Comparison of ENCODE assay signal across 8 cellular contexts in the genomic region with DNA sequence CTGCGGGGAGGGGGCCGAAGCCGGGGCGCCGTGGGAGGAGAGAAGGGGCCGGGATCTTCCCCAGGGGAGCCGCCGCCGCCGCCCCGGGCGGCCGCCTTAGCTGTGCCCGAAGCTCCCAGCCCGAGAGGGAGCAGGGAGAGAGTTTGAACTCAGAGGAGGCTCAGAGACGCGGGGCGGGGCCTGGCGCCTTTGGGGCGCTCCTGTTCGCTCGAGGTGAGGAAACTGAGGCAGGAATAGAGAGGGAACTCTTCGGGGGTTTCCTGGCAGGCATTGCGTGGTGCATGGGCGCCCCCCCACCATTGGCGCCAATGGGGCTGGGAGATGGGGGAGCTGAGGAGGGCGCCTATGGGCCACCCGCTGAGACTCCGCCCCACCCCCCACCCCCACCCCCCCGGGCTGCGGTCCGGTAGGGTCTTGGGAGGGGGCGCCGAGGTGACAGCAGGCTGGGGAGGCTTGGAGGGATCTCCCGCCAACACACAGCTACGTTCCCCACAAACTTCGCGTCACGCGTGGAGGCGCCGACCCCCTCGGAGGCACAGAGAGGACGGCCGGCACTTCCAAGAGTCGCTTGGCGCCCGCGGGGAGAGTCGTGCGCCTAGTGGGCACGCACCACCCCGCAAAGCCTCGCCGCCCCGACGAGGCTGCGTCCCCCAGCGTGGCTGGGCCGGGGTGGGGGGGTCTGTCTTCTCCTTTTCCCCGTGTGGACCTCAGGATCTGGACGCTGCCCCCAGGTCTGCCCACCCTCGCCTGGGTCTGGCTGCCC. TPM values are rescaled to one million over a fixed set of nuclear protein-coding genes. Genes with fewer than 3 reads are reported as not detected.
DNase-seq lines count a peak whose midpoint lies in the region; ATAC-seq, FAIRE-seq and TF ChIP-seq lines count a peak whose summit lies in the region.

No MANE protein-coding gene starts in this region.

- no peak overlapping the region for H2AFZ ChIP-seq in OCI-LY3 (ENCODE audit: low read depth, low read length)
- H2AFZ ChIP-seq in astrocyte (ENCODE audit: low read depth, low read length), result peak overlapping the region; percentile 66

- peaks cover 11% of the 10 kb centered on the region for H3K4me1 Mint-ChIP-seq in astrocyte (ENCODE audit: low read depth, unreplicated experiment)

- no peak overlapping the region for H3K27ac Mint-ChIP-seq in astrocyte (ENCODE audit: unreplicated experiment)

- FAIRE-seq in astrocyte (lab: Jason Lieb, UNC) (no peak), D721Med (lab: Jason Lieb, UNC) (no peak)

- H3K4me1 ChIP-seq in OCI-LY3 (ENCODE audit: low read length) (peaks cover 21% of the 10 kb centered on the region), astrocyte (ENCODE audit: insufficient read depth, low read length) (peaks cover 39% of the 10 kb centered on the region), gastrocnemius medialis (peaks cover 38 to 48% of the 10 kb centered on the region in 2 donors)

- no peak for TF ChIP-seq POLR2A in gastrocnemius medialis (IDR thresholded peaks at IDR 0.05)

- H3K9ac ChIP-seq in OCI-LY3 (ENCODE audit: low read length) (peak overlapping the region; percentile 96), astrocyte (ENCODE audit: low read length) (peak overlapping the region; percentile 86)

- no peak for DNase-seq in GM12865 (ENCODE audit: low read depth)
- DNase-seq in astrocyte (ENCODE audit: low read depth), result no peak
- DNase-seq in gastrocnemius medialis, result no peak
- no peak for DNase-seq in cortex of kidney (lab: John Stamatoyannopoulos, UW)
- DNase-seq in D721Med (ENCODE audit: insufficient read length, low spot score), result no peak

- no peaks in the 10 kb centered on the region for H3K9me3 Mint-ChIP-seq in astrocyte (ENCODE audit: unreplicated experiment)

- no peak for TF ChIP-seq CTCF in GM12865 (IDR thresholded peaks at IDR 0.05; ENCODE audit: insufficient read depth, low read depth, low read length, missing control alignments)
- no peak for TF ChIP-seq CTCF in OCI-LY3 (IDR thresholded peaks at IDR 0.05; ENCODE audit: low read depth, low read length)
- no peak for TF ChIP-seq CTCF in astrocyte (IDR thresholded peaks at IDR 0.05; ENCODE audit: insufficient read depth, low read depth, low read length)
- no peak for TF ChIP-seq CTCF in gastrocnemius medialis (IDR thresholded peaks at IDR 0.05 in 4 of 5, conservative IDR thresholded peaks at IDR 0.05 in 1 of 5)
- no peak for TF ChIP-seq CTCF in D721Med (IDR thresholded peaks at IDR 0.05; ENCODE audit: insufficient read depth, missing control alignments)

- peaks cover 16% of the 10 kb centered on the region for H3K79me2 ChIP-seq in OCI-LY3 (ENCODE audit: low read length)
- H3K79me2 ChIP-seq in astrocyte (ENCODE audit: insufficient read depth, low read length), result peaks cover 27% of the 10 kb centered on the region

- H3K27ac ChIP-seq in OCI-LY3 (ENCODE audit: low read length) (peak overlapping the region; percentile 65), astrocyte (ENCODE audit: low read depth, low read length) (peak overlapping the region; percentile 65), gastrocnemius medialis (peak overlapping the region; percentile 97 to 100 (median 98))

- in situ Hi-C loops in gastrocnemius medialis (cut with MboI; ENCODE audit: low sequenced_read_pairs in 4 of 4), result loop anchor here (25.0 kb wide), 2 partner anchors 262 to 287 kb away; a partner anchor contains a TSS

- intact Hi-C loops in gastrocnemius medialis (cut with DNase I; ENCODE audit: low total_unique reads), result no loop called here

- H3K36me3 ChIP-seq in OCI-LY3 (replicated peaks; ENCODE audit: low read depth, low read length) (no peaks in the 10 kb centered on the region), astrocyte (ENCODE audit: insufficient read depth, low read length) (peaks cover 3% of the 10 kb centered on the region), gastrocnemius medialis (peaks cover 0 to 40% of the 10 kb centered on the region in 2 donors)

- H3K4me3 Mint-ChIP-seq in astrocyte (ENCODE audit: unreplicated experiment), result peak overlapping the region; percentile 92

- H3K36me3 Mint-ChIP-seq in astrocyte (ENCODE audit: low read depth, unreplicated experiment), result no peaks in the 10 kb centered on the region

- no peaks in the 10 kb centered on the region for H3K27me3 ChIP-seq in OCI-LY3 (ENCODE audit: low read depth, low read length)
- H3K27me3 ChIP-seq in astrocyte (ENCODE audit: insufficient read depth, low read length), result no peaks in the 10 kb centered on the region
- no peaks in the 10 kb centered on the region for H3K27me3 ChIP-seq in gastrocnemius medialis

- no peaks in the 10 kb centered on the region for H3K9me3 ChIP-seq in OCI-LY3 (ENCODE audit: insufficient read depth, low read length)
- no peaks in the 10 kb centered on the region for H3K9me3 ChIP-seq in astrocyte (ENCODE audit: insufficient read depth, low read depth, low read length)
- no peaks in the 10 kb centered on the region for H3K9me3 ChIP-seq in gastrocnemius medialis

- H4K20me1 ChIP-seq in OCI-LY3 (ENCODE audit: insufficient read depth, low read length) (no peaks in the 10 kb centered on the region; the same call in 1 of the 2 replicates), astrocyte (ENCODE audit: insufficient read depth, low read length) (peaks cover 16% of the 10 kb centered on the region)

- no peaks in the 10 kb centered on the region for H3K27me3 Mint-ChIP-seq in astrocyte (ENCODE audit: low read depth, unreplicated experiment)

- H3K4me2 ChIP-seq in OCI-LY3 (ENCODE audit: low read length) (peak overlapping the region; percentile 76), astrocyte (ENCODE audit: low read length) (peak overlapping the region; percentile 87)

- peak overlapping the region; percentile 90 for H3K4me3 ChIP-seq in GM12865 (ENCODE audit: low read depth, low read length)
- peak overlapping the region; percentile 97 for H3K4me3 ChIP-seq in OCI-LY3 (ENCODE audit: low read length)
- H3K4me3 ChIP-seq in astrocyte (ENCODE audit: insufficient read depth, low read depth, low read length), result peak overlapping the region; percentile 73
- H3K4me3 ChIP-seq in iPS-11a (ENCODE audit: low read depth, low read length), result peak overlapping the region; percentile 51
- H3K4me3 ChIP-seq in gastrocnemius medialis, result peak overlapping the region; percentile 76 to 99 (median 93)

- ATAC-seq in gastrocnemius medialis (peak in 1 of 2 donors; percentile 3), GM19455 (IDR thresholded peaks at IDR 0.05; ENCODE audit: unreplicated experiment) (no peak)

RNA-seq across cellular contexts. Expression of a gene that starts 0.7 kb away (rescaled TPM):
- total RNA-seq in astrocyte (41.8 and 45.0 TPM in 2 replicates), gastrocnemius medialis (10 to 100 TPM; 46.7 to 77.4 (median 53.6) TPM)

RNA-seq across cellular contexts. Expression of a gene that starts 18.3 kb away (rescaled TPM):
- not detected in 2 replicates for total RNA-seq in astrocyte
- 1 to 10 TPM; 1.1 to 6.3 (median 4.5) TPM for total RNA-seq in gastrocnemius medialis

RNA-seq across cellular contexts. Expression of a gene that starts 18.6 kb away (rescaled TPM):
- total RNA-seq in astrocyte (not detected in 2 replicates), gastrocnemius medialis (1 to 10 TPM in 1 of 4 donors, under 1 TPM in 1, not detected in 2; 0.03 to 1.8 TPM)

RNA-seq across cellular contexts. Expression of a gene that starts 43.7 kb away (rescaled TPM):
- total RNA-seq in astrocyte, result 0.23 TPM in 1 of 2 replicates, not detected in the other
- not detected for total RNA-seq in gastrocnemius medialis
